In the genomic region with DNA sequence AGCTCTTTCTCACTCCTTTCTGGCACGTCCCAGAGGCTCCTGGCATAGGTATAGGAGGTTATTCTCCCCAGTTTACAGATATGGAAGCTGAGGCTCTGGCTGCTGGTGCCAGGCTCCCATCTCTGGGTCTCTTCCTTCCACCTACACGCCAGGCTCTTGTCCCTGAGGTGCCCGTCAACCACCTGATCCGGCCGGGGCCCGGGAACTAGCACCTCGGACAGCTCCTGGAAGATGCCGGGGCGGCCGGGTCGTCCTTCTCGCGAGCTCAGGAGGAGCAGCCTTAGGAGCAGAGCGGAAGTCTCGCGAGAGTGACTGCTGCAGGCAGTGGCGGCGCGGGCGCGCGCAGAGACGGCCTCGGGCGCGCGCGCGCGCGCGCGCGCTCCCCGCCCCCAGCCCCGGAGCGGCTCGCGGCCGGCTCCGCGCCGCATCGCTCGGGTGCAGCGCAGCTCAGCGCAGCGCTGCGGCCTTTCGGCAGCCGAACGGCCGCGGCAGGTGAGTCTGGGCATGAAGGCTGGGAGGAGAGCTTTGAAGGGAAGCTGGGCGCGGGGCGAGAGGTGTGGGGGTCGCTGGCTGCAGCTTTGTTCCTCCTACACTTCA, we compare ENCODE assay signal across 1 cellular context.
TF ChIP-seq lines count a peak whose summit lies in the region.

SCAMP5 (plus strand) TSS at position 382 of the 597 bp plus-strand sequence. CDS start 16,277 bp downstream, outside the sequence.

TF ChIP-seq in HEK293, 187 proteins besides CTCF, POLR2A, EP300 and RAD21 (continued from another document):
- TF ChIP-seq ZNF513 (tag by site-specific recombination; IDR thresholded peaks at IDR 0.05) (no peak), ZNF2 (tag by site-specific recombination; IDR thresholded peaks at IDR 0.05) (no peak), ZFP3 (tag by site-specific recombination; IDR thresholded peaks at IDR 0.05; ENCODE audit: low read depth) (peak; percentile 43; the same call in 1 of the 2 replicates), TSHZ1 (tag by site-specific recombination; IDR thresholded peaks at IDR 0.05; ENCODE audit: borderline replicate concordance) (no peak)
TF ChIP-seq in HEK293: peak in this region for 19.
